22 cellular contexts compared by ENCODE assay signal in genomic region chr19:40709817-40710216, GRCh38. TPM values are rescaled to one million over a fixed set of nuclear protein-coding genes. Genes with fewer than 3 reads are reported as not detected.
DNase-seq lines count a peak whose midpoint lies in the region; ATAC-seq, FAIRE-seq and TF ChIP-seq lines count a peak whose summit lies in the region.
"Had no signal": no experiment of that assay in that cellular context is flagged by ENCODE, and none has a peak within 500 bp of the region (broad histone marks: within the 10 kb centered on the region; RNA-seq: fewer than 3 reads in every experiment).

No MANE protein-coding gene starts in this region.

- ATAC-seq in HepG2: no peak
- no peak for ATAC-seq in right lobe of liver
- ATAC-seq in HG03097 (IDR thresholded peaks at IDR 0.05; ENCODE audit: low FRiP score, unreplicated experiment): no peak
- ATAC-seq: CD8-positive, alpha-beta T cell had no signal

- no peaks in the 10 kb centered on the region for H3K79me2 ChIP-seq in HepG2 (ENCODE audit: insufficient read depth, low read length)

- TF ChIP-seq POLR2A in HepG2 (IDR thresholded peaks at IDR 0.05; ENCODE audit: insufficient read depth in 1 of 2, low read depth in 2 of 2, low read length in 2 of 2): no peak
- no peak for TF ChIP-seq POLR2A in right lobe of liver (IDR thresholded peaks at IDR 0.05)

- WGBS in HepG2 (ENCODE audit: low lambda C conversion rate): 98% methylated on average over 5 of the region's 5 CpGs
- 100% methylated on average over 2 of the region's 5 CpGs for WGBS in right lobe of liver (ENCODE audit: insufficient coverage, low coverage, low lambda C conversion rate, missing lambda C conversion rate)

- TF ChIP-seq CTCF in HepG2 (CRISPR knock-in tag; IDR thresholded peaks at IDR 0.05) (no peak), right lobe of liver (IDR thresholded peaks at IDR 0.05) (no peak), HEK293 (tag by site-specific recombination; IDR thresholded peaks at IDR 0.05) (no peak), RWPE1 (conservative IDR thresholded peaks at IDR 0.05; ENCODE audit: low read depth) (no peak)

- TF ChIP-seq EP300 in HepG2 (IDR thresholded peaks at IDR 0.05; ENCODE audit: low read depth in 2 of 2, low read length in 2 of 2): no peak
- TF ChIP-seq EP300 in HepG2 (CRISPR knock-in tag; IDR thresholded peaks at IDR 0.05; ENCODE audit: borderline replicate concordance): no peak

- no peaks in the 10 kb centered on the region for H3K9me3 ChIP-seq in HepG2 (ENCODE audit: low read length)
- no peaks in the 10 kb centered on the region for H3K9me3 ChIP-seq in right lobe of liver
- H3K9me3 ChIP-seq in HEK293 (ENCODE audit: control insufficient read depth, insufficient read depth, low read depth, low read length): no peaks in the 10 kb centered on the region
- H3K9me3 ChIP-seq in MG63: no peaks in the 10 kb centered on the region
- H3K9me3 ChIP-seq: BLaER1 treated with 17β-estradiol and CSF1 and Interleukin-3, amounts not matched to agents 10 nM and 100 nM; Caco-2 had no signal

- no peak for FAIRE-seq in HepG2 (lab: Jason Lieb, UNC)
- FAIRE-seq: A204.1, D721Med, G401.6, GM12891, GM19239 had no signal

- no peak overlapping the region for H2AFZ ChIP-seq in HepG2 (ENCODE audit: low read length)

- CTCF ChIA-PET in HepG2 (lab: Yijun Ruan, JAX; ENCODE audit: low intra/inter-chr PET ratio, low total read pairs) (no interaction called here), HEK293 (lab: Yijun Ruan, JAX) (interaction anchor here (0.6 to 1.8 kb wide), 3 partner anchors 46 to 222 kb away, joined by 4 to 5 read pairs (median 4); partner anchors contain the start of gene MIA), RWPE1 (lab: Yijun Ruan, JAX) (no interaction called here)

- H3K9ac ChIP-seq in HepG2 (ENCODE audit: insufficient read depth, low read depth, low read length): no peak overlapping the region

- H3K27ac ChIP-seq in HepG2 (ENCODE audit: extremely low read length, insufficient read depth, low read length) (no peak overlapping the region), right lobe of liver (no peak overlapping the region), HEK293 (ENCODE audit: extremely low read depth, low read depth, low read length) (no peak overlapping the region), RWPE1 (peak overlapping the region; percentile 24)
- H3K27ac ChIP-seq: BLaER1 treated with 17β-estradiol and CSF1 and Interleukin-3, amounts not matched to agents 10 nM and 100 nM; C4-2B had no signal

- BruUV-seq in HepG2 (replicated peaks; lab: Mats Ljungman, UMichigan): no TSS peak

- no peaks in the 10 kb centered on the region for H3K27me3 ChIP-seq in HepG2 (ENCODE audit: control insufficient read depth in 1 of 2, insufficient read depth in 2 of 2, low read length in 2 of 2)
- no peaks in the 10 kb centered on the region for H3K27me3 ChIP-seq in right lobe of liver
- no peaks in the 10 kb centered on the region for H3K27me3 ChIP-seq in MG63
- H3K27me3 ChIP-seq: BLaER1 treated with 17β-estradiol and CSF1 and Interleukin-3, amounts not matched to agents 10 nM and 100 nM had no signal

- no peaks in the 10 kb centered on the region for H4K20me1 ChIP-seq in HepG2 (ENCODE audit: insufficient read depth, low read length)
- H4K20me1 ChIP-seq: BLaER1 treated with 17β-estradiol and CSF1 and Interleukin-3, amounts not matched to agents 10 nM and 100 nM had no signal

- POLR2A ChIA-PET in HepG2 (lab: Yijun Ruan, JAX): no interaction called here
- POLR2A ChIA-PET in HEK293 (lab: Yijun Ruan, JAX): interaction anchor here (0.6 kb wide), 1 partner anchor 41 kb away, joined by 3 read pairs; the partner anchor contains the start of genes ACTMAP and SNRPA
- POLR2A ChIA-PET in RWPE1 (lab: Yijun Ruan, JAX; ENCODE audit: low non-redundant PET): no interaction called here

- H3K4me1 ChIP-seq in HepG2 (ENCODE audit: insufficient read depth, low read length): peaks cover 7% of the 10 kb centered on the region
- H3K4me1 ChIP-seq in right lobe of liver: peaks cover 0 to 4% (median 0%) of the 10 kb centered on the region in 4 donors
- peaks cover 6% of the 10 kb centered on the region for H3K4me1 ChIP-seq in HEK293 (ENCODE audit: control insufficient read depth, insufficient read depth, low read length)
- H3K4me1 ChIP-seq: Caco-2 had no signal

- DNase-seq in HepG2 (ENCODE audit: low spot score): no peak
- DNase-seq in right lobe of liver: no peak
- no peak for DNase-seq in RWPE1 (ENCODE audit: low spot score)
- no peak for DNase-seq in MG63
- DNase-seq in activated CD4-positive, alpha-beta T cell treated with anti-CD3 and anti-CD28 coated beads for 4 hours: no peak
- DNase-seq: 8988T; AML-193; Caco-2; Calu3; CD4-positive, alpha-beta T cell; CD8-positive, alpha-beta T cell; DMS79 treated with DMSO at 0.1 percent for 48 hours; GF-D8 had no signal

- peaks cover 5 to 12% of the 10 kb centered on the region in 2 experiments; a peak in 4 of 5 replicates for H3K36me3 ChIP-seq in HepG2 (replicated peaks in 1 of 2; ENCODE audit: control insufficient read depth in 1 of 2, insufficient read depth in 2 of 2, low read length in 2 of 2)
- peaks cover 0 to 74% (median 6%) of the 10 kb centered on the region in 4 donors for H3K36me3 ChIP-seq in right lobe of liver
- H3K36me3 ChIP-seq in HEK293 (ENCODE audit: control insufficient read depth in 2 of 2, insufficient read depth in 1 of 2, low read length in 2 of 2): peaks cover 70 to 90% of the 10 kb centered on the region in 2 experiments
- H3K36me3 ChIP-seq in MG63: peaks cover 47% of the 10 kb centered on the region

- in situ Hi-C loops in HepG2 (cut with HindIII; ENCODE audit: extremely low pct_ligation_motif_present, low pct_unique_long_range_greater_than_20kb): no loop called here

- H3K4me3 ChIP-seq in HepG2 (replicated peaks in 1 of 3; ENCODE audit: insufficient read depth in 1 of 3, low read depth in 2 of 3, low read length in 3 of 3) (no peak overlapping the region), right lobe of liver (no peak overlapping the region), HEK293 (ENCODE audit: low read depth, low read length) (no peak overlapping the region), MG63 (no peak overlapping the region)
- H3K4me3 ChIP-seq: BLaER1 treated with 17β-estradiol and CSF1 and Interleukin-3, amounts not matched to agents 10 nM and 100 nM had no signal

- intact Hi-C loops in HepG2 (cut with micrococcal nuclease; ENCODE audit: unreplicated experiment): no loop called here
- intact Hi-C loops in right lobe of liver (cut with DNase I): no loop called here

- no peak overlapping the region for H3K4me2 ChIP-seq in HepG2 (ENCODE audit: low read depth, low read length)

- TF ChIP-seq RAD21 in HepG2 (CRISPR knock-in tag; IDR thresholded peaks at IDR 0.05): no peak

RNA-seq across cellular contexts. Expression of gene COQ8B, which starts 6.9 kb away (rescaled TPM):
- 10.3 and 17.2 TPM in 2 replicates for total RNA-seq in HepG2 (2016; rRNA removed; fragmentation: Illumina TruSeq; extraction: Trizol)
- total RNA-seq in HepG2 (2016; cell fraction: cytosol; rRNA removed; fragmentation: Illumina TruSeq; extraction: Trizol; ENCODE audit: low read depth): 11.6 and 12.3 TPM in 2 replicates
- total RNA-seq in HepG2 (2016; cell fraction: insoluble cytoplasmic fraction; rRNA removed; fragmentation: Illumina TruSeq; extraction: Trizol): 8.6 and 17.5 TPM in 2 replicates
- 16.6 and 19.5 TPM in 2 replicates for total RNA-seq in HepG2 (2016; cell fraction: membrane; rRNA removed; fragmentation: Illumina TruSeq; extraction: Trizol)
- 13.3 and 18.3 TPM in 2 replicates for total RNA-seq in HepG2 (2016; cell fraction: nucleus; rRNA removed; fragmentation: Illumina TruSeq; extraction: Trizol)
- 12.3 and 14.7 TPM in 2 replicates for polyA plus RNA-seq in HepG2 (2011; rRNA removed)
- polyA plus RNA-seq in HepG2 (2011; cell fraction: cytosol; rRNA removed): 9.9 and 15.6 TPM in 2 replicates
- polyA plus RNA-seq in HepG2 (2011; cell fraction: nucleus; rRNA removed): 54.2 and 65.2 TPM in 2 replicates
- 8.7 and 13.0 TPM in 2 replicates for polyA plus RNA-seq in HepG2 (2012)
- polyA plus RNA-seq in HepG2 (2016; cell fraction: cytosol; fragmentation: Illumina TruSeq; extraction: Trizol; ENCODE audit: low read depth): 5.6 and 6.3 TPM in 2 replicates
- polyA plus RNA-seq in HepG2 (2016; cell fraction: insoluble cytoplasmic fraction; fragmentation: Illumina TruSeq; extraction: Trizol; ENCODE audit: low read depth): 7.8 and 9.6 TPM in 2 replicates
- polyA plus RNA-seq in HepG2 (2016; cell fraction: membrane; fragmentation: Illumina TruSeq; extraction: Trizol; ENCODE audit: low read depth): 8.1 and 8.4 TPM in 2 replicates
- 21.5 and 25.0 TPM in 2 replicates for polyA plus RNA-seq in HepG2 (2016; cell fraction: nucleus; fragmentation: Illumina TruSeq; extraction: Trizol; ENCODE audit: insufficient read depth, low read depth)
- polyA minus RNA-seq in HepG2 (2011; rRNA and poly(A)+ RNA removed; ENCODE audit: low replicate concordance): 22.0 and 30.0 TPM in 2 replicates
- polyA minus RNA-seq in HepG2 (2011; cell fraction: cytosol; rRNA and poly(A)+ RNA removed): 7.7 and 9.0 TPM in 2 replicates
- polyA minus RNA-seq in HepG2 (2011; cell fraction: nucleus; rRNA and poly(A)+ RNA removed): 19.1 and 21.8 TPM in 2 replicates
- 10 to 100 TPM; 15.1 to 30.6 (median 25.6) TPM for total RNA-seq in right lobe of liver
- total RNA-seq in MG63 (2014; rRNA removed; shearing (Covaris generic); ENCODE audit: low replicate concordance): 44.6 and 462 TPM in 2 replicates

RNA-seq across cellular contexts. Expression of gene ITPKC, which starts 7.1 kb away (rescaled TPM):
- total RNA-seq in HepG2 (2016; rRNA removed; fragmentation: Illumina TruSeq; extraction: Trizol) (11.2 and 11.3 TPM in 2 replicates), right lobe of liver (10 to 100 TPM in 3 of 6 experiments, 1 to 10 TPM in 3; 6.8 to 19.7 (median 11.1) TPM)
- total RNA-seq in HepG2 (2016; cell fraction: cytosol; rRNA removed; fragmentation: Illumina TruSeq; extraction: Trizol; ENCODE audit: low read depth): 2.2 and 2.9 TPM in 2 replicates
- total RNA-seq in HepG2 (2016; cell fraction: insoluble cytoplasmic fraction; rRNA removed; fragmentation: Illumina TruSeq; extraction: Trizol): 11.1 and 11.2 TPM in 2 replicates
- 6.2 and 7.0 TPM in 2 replicates for total RNA-seq in HepG2 (2016; cell fraction: membrane; rRNA removed; fragmentation: Illumina TruSeq; extraction: Trizol)
- 9.4 and 10.1 TPM in 2 replicates for total RNA-seq in HepG2 (2016; cell fraction: nucleus; rRNA removed; fragmentation: Illumina TruSeq; extraction: Trizol)
- 6.9 and 12.4 TPM in 2 replicates for polyA plus RNA-seq in HepG2 (2011; rRNA removed)
- polyA plus RNA-seq in HepG2 (2011; cell fraction: cytosol; rRNA removed): 7.5 and 8.3 TPM in 2 replicates
- polyA plus RNA-seq in HepG2 (2011; cell fraction: nucleus; rRNA removed): 10.9 and 11.5 TPM in 2 replicates
- polyA plus RNA-seq in HepG2 (2012): 5.5 and 8.9 TPM in 2 replicates
- 1.6 and 1.9 TPM in 2 replicates for polyA plus RNA-seq in HepG2 (2016; cell fraction: cytosol; fragmentation: Illumina TruSeq; extraction: Trizol; ENCODE audit: low read depth)
- polyA plus RNA-seq in HepG2 (2016; cell fraction: insoluble cytoplasmic fraction; fragmentation: Illumina TruSeq; extraction: Trizol; ENCODE audit: low read depth): 9.6 and 11.1 TPM in 2 replicates
- polyA plus RNA-seq in HepG2 (2016; cell fraction: membrane; fragmentation: Illumina TruSeq; extraction: Trizol; ENCODE audit: low read depth): 4.0 and 4.4 TPM in 2 replicates
- polyA plus RNA-seq in HepG2 (2016; cell fraction: nucleus; fragmentation: Illumina TruSeq; extraction: Trizol; ENCODE audit: insufficient read depth, low read depth): 16.8 and 17.2 TPM in 2 replicates
- polyA minus RNA-seq in HepG2 (2011; rRNA and poly(A)+ RNA removed; ENCODE audit: low replicate concordance): 7.6 and 22.0 TPM in 2 replicates
- 4.2 and 6.6 TPM in 2 replicates for polyA minus RNA-seq in HepG2 (2011; cell fraction: cytosol; rRNA and poly(A)+ RNA removed)
- 5.5 and 7.5 TPM in 2 replicates for polyA minus RNA-seq in HepG2 (2011; cell fraction: nucleus; rRNA and poly(A)+ RNA removed)
- 22.3 and 23.8 TPM in 2 replicates for total RNA-seq in MG63 (2014; rRNA removed; shearing (Covaris generic); ENCODE audit: low replicate concordance)

RNA-seq across cellular contexts. Expression of gene NUMBL, which starts 19.4 kb away (rescaled TPM):
- 0.20 and 0.49 TPM in 2 replicates for total RNA-seq in HepG2 (2016; rRNA removed; fragmentation: Illumina TruSeq; extraction: Trizol)
- 0.09 and 0.10 TPM in 2 replicates for total RNA-seq in HepG2 (2016; cell fraction: cytosol; rRNA removed; fragmentation: Illumina TruSeq; extraction: Trizol; ENCODE audit: low read depth)
- 0.04 and 0.58 TPM in 2 replicates for total RNA-seq in HepG2 (2016; cell fraction: insoluble cytoplasmic fraction; rRNA removed; fragmentation: Illumina TruSeq; extraction: Trizol)
- total RNA-seq in HepG2 (2016; cell fraction: membrane; rRNA removed; fragmentation: Illumina TruSeq; extraction: Trizol): 0.25 and 0.52 TPM in 2 replicates
- 0.69 and 2.1 TPM in 2 replicates for total RNA-seq in HepG2 (2016; cell fraction: nucleus; rRNA removed; fragmentation: Illumina TruSeq; extraction: Trizol)
- polyA plus RNA-seq in HepG2 (2011; rRNA removed): 2.2 and 2.3 TPM in 2 replicates
- 0.67 and 0.90 TPM in 2 replicates for polyA plus RNA-seq in HepG2 (2011; cell fraction: cytosol; rRNA removed)
- polyA plus RNA-seq in HepG2 (2011; cell fraction: nucleus; rRNA removed): 21.6 and 25.2 TPM in 2 replicates
- 0.78 and 2.1 TPM in 2 replicates for polyA plus RNA-seq in HepG2 (2012)
- polyA plus RNA-seq in HepG2 (2016; cell fraction: cytosol; fragmentation: Illumina TruSeq; extraction: Trizol; ENCODE audit: low read depth): 0.10 and 0.11 TPM in 2 replicates
- 0.27 and 0.56 TPM in 2 replicates for polyA plus RNA-seq in HepG2 (2016; cell fraction: insoluble cytoplasmic fraction; fragmentation: Illumina TruSeq; extraction: Trizol; ENCODE audit: low read depth)
- polyA plus RNA-seq in HepG2 (2016; cell fraction: membrane; fragmentation: Illumina TruSeq; extraction: Trizol; ENCODE audit: low read depth): 0.07 and 0.19 TPM in 2 replicates
- 4.8 and 6.7 TPM in 2 replicates for polyA plus RNA-seq in HepG2 (2016; cell fraction: nucleus; fragmentation: Illumina TruSeq; extraction: Trizol; ENCODE audit: insufficient read depth, low read depth)
- 1.2 and 14.1 TPM in 2 replicates for polyA minus RNA-seq in HepG2 (2011; rRNA and poly(A)+ RNA removed; ENCODE audit: low replicate concordance)
- 0.35 and 0.99 TPM in 2 replicates for polyA minus RNA-seq in HepG2 (2011; cell fraction: cytosol; rRNA and poly(A)+ RNA removed)
- 2.8 and 2.9 TPM in 2 replicates for polyA minus RNA-seq in HepG2 (2011; cell fraction: nucleus; rRNA and poly(A)+ RNA removed)
- total RNA-seq in right lobe of liver: 10 to 100 TPM in 3 of 6 experiments, 1 to 10 TPM in 3; 6.1 to 19.6 (median 10.5) TPM
- total RNA-seq in MG63 (2014; rRNA removed; shearing (Covaris generic); ENCODE audit: low replicate concordance): 42.1 and 42.8 TPM in 2 replicates

RNA-seq across cellular contexts. Expression of gene ACTMAP, which starts 40.5 kb away (rescaled TPM):
- 2.2 and 3.9 TPM in 2 replicates for total RNA-seq in HepG2 (2016; rRNA removed; fragmentation: Illumina TruSeq; extraction: Trizol)
- 2.1 and 5.1 TPM in 2 replicates for total RNA-seq in HepG2 (2016; cell fraction: cytosol; rRNA removed; fragmentation: Illumina TruSeq; extraction: Trizol; ENCODE audit: low read depth)
- 2.2 and 3.3 TPM in 2 replicates for total RNA-seq in HepG2 (2016; cell fraction: insoluble cytoplasmic fraction; rRNA removed; fragmentation: Illumina TruSeq; extraction: Trizol)
- total RNA-seq in HepG2 (2016; cell fraction: membrane; rRNA removed; fragmentation: Illumina TruSeq; extraction: Trizol): 4.4 and 4.8 TPM in 2 replicates
- 3.9 and 4.4 TPM in 2 replicates for total RNA-seq in HepG2 (2016; cell fraction: nucleus; rRNA removed; fragmentation: Illumina TruSeq; extraction: Trizol)
- polyA plus RNA-seq in HepG2 (2011; rRNA removed): 7.9 and 11.3 TPM in 2 replicates
- polyA plus RNA-seq in HepG2 (2011; cell fraction: cytosol; rRNA removed): 4.7 and 5.7 TPM in 2 replicates
- polyA plus RNA-seq in HepG2 (2011; cell fraction: nucleus; rRNA removed): 30.8 and 31.7 TPM in 2 replicates
- polyA plus RNA-seq in HepG2 (2012): 13.1 and 16.5 TPM in 2 replicates
- polyA plus RNA-seq in HepG2 (2016; cell fraction: cytosol; fragmentation: Illumina TruSeq; extraction: Trizol; ENCODE audit: low read depth): 4.5 and 4.7 TPM in 2 replicates
- 10.5 and 13.7 TPM in 2 replicates for polyA plus RNA-seq in HepG2 (2016; cell fraction: insoluble cytoplasmic fraction; fragmentation: Illumina TruSeq; extraction: Trizol; ENCODE audit: low read depth)
- 12.4 and 14.6 TPM in 2 replicates for polyA plus RNA-seq in HepG2 (2016; cell fraction: membrane; fragmentation: Illumina TruSeq; extraction: Trizol; ENCODE audit: low read depth)
- polyA plus RNA-seq in HepG2 (2016; cell fraction: nucleus; fragmentation: Illumina TruSeq; extraction: Trizol; ENCODE audit: insufficient read depth, low read depth): 46.1 and 49.5 TPM in 2 replicates
- polyA minus RNA-seq in HepG2 (2011; rRNA and poly(A)+ RNA removed; ENCODE audit: low replicate concordance): 11.2 and 11.8 TPM in 2 replicates
- polyA minus RNA-seq in HepG2 (2011; cell fraction: cytosol; rRNA and poly(A)+ RNA removed): 8.1 and 9.0 TPM in 2 replicates
- polyA minus RNA-seq in HepG2 (2011; cell fraction: nucleus; rRNA and poly(A)+ RNA removed): 5.2 and 5.3 TPM in 2 replicates
- 10 to 100 TPM in 2 of 6 experiments, 1 to 10 TPM in 4; 2.9 to 11.2 (median 4.4) TPM for total RNA-seq in right lobe of liver
- 0.95 and 3.6 TPM in 2 replicates for total RNA-seq in MG63 (2014; rRNA removed; shearing (Covaris generic); ENCODE audit: low replicate concordance)

RNA-seq across cellular contexts. Expression of gene SNRPA, which starts 41.2 kb away (rescaled TPM):
- total RNA-seq in HepG2 (2016; rRNA removed; fragmentation: Illumina TruSeq; extraction: Trizol): 55.6 and 59.6 TPM in 2 replicates
- 30.9 and 37.5 TPM in 2 replicates for total RNA-seq in HepG2 (2016; cell fraction: cytosol; rRNA removed; fragmentation: Illumina TruSeq; extraction: Trizol; ENCODE audit: low read depth)
- total RNA-seq in HepG2 (2016; cell fraction: insoluble cytoplasmic fraction; rRNA removed; fragmentation: Illumina TruSeq; extraction: Trizol): 43.3 and 60.9 TPM in 2 replicates
- total RNA-seq in HepG2 (2016; cell fraction: membrane; rRNA removed; fragmentation: Illumina TruSeq; extraction: Trizol): 30.2 and 35.2 TPM in 2 replicates
- total RNA-seq in HepG2 (2016; cell fraction: nucleus; rRNA removed; fragmentation: Illumina TruSeq; extraction: Trizol): 40.9 and 42.9 TPM in 2 replicates
- polyA plus RNA-seq in HepG2 (2011; rRNA removed): 111 and 162 TPM in 2 replicates
- 36.8 and 67.8 TPM in 2 replicates for polyA plus RNA-seq in HepG2 (2011; cell fraction: cytosol; rRNA removed)
- polyA plus RNA-seq in HepG2 (2011; cell fraction: nucleus; rRNA removed): 112 and 136 TPM in 2 replicates
- polyA plus RNA-seq in HepG2 (2012): 55.3 and 58.7 TPM in 2 replicates
- 31.4 and 37.9 TPM in 2 replicates for polyA plus RNA-seq in HepG2 (2016; cell fraction: cytosol; fragmentation: Illumina TruSeq; extraction: Trizol; ENCODE audit: low read depth)
- 87.1 and 104 TPM in 2 replicates for polyA plus RNA-seq in HepG2 (2016; cell fraction: insoluble cytoplasmic fraction; fragmentation: Illumina TruSeq; extraction: Trizol; ENCODE audit: low read depth)
- polyA plus RNA-seq in HepG2 (2016; cell fraction: membrane; fragmentation: Illumina TruSeq; extraction: Trizol; ENCODE audit: low read depth): 41.6 and 53.2 TPM in 2 replicates
- 106 and 112 TPM in 2 replicates for polyA plus RNA-seq in HepG2 (2016; cell fraction: nucleus; fragmentation: Illumina TruSeq; extraction: Trizol; ENCODE audit: insufficient read depth, low read depth)
- 182 and 255 TPM in 2 replicates for polyA minus RNA-seq in HepG2 (2011; rRNA and poly(A)+ RNA removed; ENCODE audit: low replicate concordance)
- polyA minus RNA-seq in HepG2 (2011; cell fraction: cytosol; rRNA and poly(A)+ RNA removed): 80.0 and 106 TPM in 2 replicates
- polyA minus RNA-seq in HepG2 (2011; cell fraction: nucleus; rRNA and poly(A)+ RNA removed): 49.1 and 73.4 TPM in 2 replicates
- 10 to 100 TPM; 21.4 to 33.1 (median 24.7) TPM for total RNA-seq in right lobe of liver
- total RNA-seq in MG63 (2014; rRNA removed; shearing (Covaris generic); ENCODE audit: low replicate concordance): 66.4 and 68.4 TPM in 2 replicates

Comparison
In these comparisons a context has a peak if more than half of its experiments do, and no peak if none do; other contexts are left out.
1. Of the 63 proteins assayed by ChIP-seq in both HepG2 and HEK293: peak only in HepG2: none; only in HEK293: none; in both: ZNF768; in neither: 62.